1 cellular context compared by ENCODE assay signal in the genomic region with DNA sequence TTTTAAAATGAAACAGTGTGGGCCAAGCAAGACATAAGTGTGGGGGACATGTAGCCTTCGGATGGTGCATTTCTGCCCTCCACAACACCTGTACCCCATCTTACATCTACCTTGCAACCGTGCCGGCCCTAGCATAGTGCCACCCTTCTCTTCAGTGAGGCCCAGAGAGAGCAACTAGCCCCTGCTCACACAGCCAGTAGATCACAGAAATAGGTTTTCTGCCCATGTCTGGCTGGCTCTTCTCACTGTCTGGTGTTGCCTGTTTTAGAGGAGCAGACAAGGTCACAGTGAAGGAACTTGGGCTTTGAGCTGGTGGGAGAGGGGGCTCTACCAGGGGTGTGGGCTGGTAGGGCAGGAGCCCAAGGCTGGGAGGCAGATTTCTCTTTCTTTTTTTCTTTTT.
A peak's percentile ranks its signal among the peaks of the same experiment; 100 is the strongest.
TF ChIP-seq lines count a peak whose summit lies in the region.

No MANE protein-coding gene starts in this region.

TF ChIP-seq in H1, 55 proteins besides CTCF, POLR2A, EP300 and RAD21:
- TF ChIP-seq POLR2AphosphoS5 (IDR thresholded peaks at IDR 0.05; ENCODE audit: low read depth, low read length), result peak; percentile 48
- no peak for TF ChIP-seq SAP30 (IDR thresholded peaks at IDR 0.05; ENCODE audit: insufficient read depth, insufficient replicate concordance, low read length)
